In the genomic region with DNA sequence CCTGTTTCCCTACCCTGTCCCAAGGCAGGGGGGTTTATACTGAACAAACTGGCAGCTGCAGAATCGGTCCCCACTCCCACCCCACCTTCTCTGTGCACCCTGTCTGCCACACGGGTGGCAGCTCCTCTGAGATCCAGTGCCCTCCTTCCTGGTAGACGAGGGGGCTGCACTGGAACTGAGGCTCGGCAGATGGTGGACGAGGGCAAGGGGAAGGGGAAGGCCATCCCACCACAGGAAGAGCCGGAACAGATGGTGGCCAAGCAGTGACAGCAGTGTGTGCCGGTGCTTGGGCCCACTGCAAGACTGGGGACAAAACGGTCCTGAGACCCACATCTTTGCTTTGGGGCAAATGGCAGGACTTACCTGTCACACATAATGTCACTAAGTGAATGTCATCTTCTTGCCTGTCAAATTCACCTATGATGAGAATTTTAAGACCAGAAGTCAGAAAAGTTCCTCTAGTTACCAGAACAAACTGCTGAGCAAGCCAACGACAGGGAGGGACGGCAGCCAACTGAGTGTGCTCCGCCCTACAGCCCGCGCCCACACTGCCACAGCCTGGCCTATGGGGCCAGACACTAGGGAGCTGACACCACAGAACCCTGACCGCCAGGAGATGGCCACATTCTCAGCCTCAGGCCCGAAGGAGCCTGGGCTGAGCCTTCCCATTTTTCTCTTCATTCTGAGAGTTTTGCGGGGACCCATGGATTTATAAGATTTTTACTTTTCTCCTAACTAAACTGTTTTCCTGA, we compare ENCODE assay signal across 9 cellular contexts. TPM values are rescaled to one million over a fixed set of nuclear protein-coding genes. Genes with fewer than 3 reads are reported as not detected.
DNase-seq lines count a peak whose midpoint lies in the region; ATAC-seq, FAIRE-seq and TF ChIP-seq lines count a peak whose summit lies in the region.
"Had no signal": no experiment of that assay in that cellular context is flagged by ENCODE, and none has a peak within 500 bp of the region (broad histone marks: within the 10 kb centered on the region; RNA-seq: fewer than 3 reads in every experiment).

No MANE protein-coding gene starts in this region.

- H3K36me3 ChIP-seq in left lung (peaks cover 0 to 81% of the 10 kb centered on the region in 2 donors), testis (ENCODE audit: low read depth, missing control alignments) (no peaks in the 10 kb centered on the region)

- H3K27me3 ChIP-seq in left lung, result no peaks in the 10 kb centered on the region
- no peaks in the 10 kb centered on the region for H3K27me3 ChIP-seq in testis

- peak overlapping the region; percentile 37 to 40 for H3K27ac ChIP-seq in left lung
- H3K27ac ChIP-seq in testis, result peak overlapping the region; percentile 25 to 45

- ATAC-seq in left lung (peak; percentile 97), GM19328 (IDR thresholded peaks at IDR 0.05; ENCODE audit: unreplicated experiment) (no peak)
- no peak for ATAC-seq in stimulated activated naive CD8-positive, alpha-beta T cell treated with anti-CD3 and anti-CD28 coated beads, Interleukin-15, Interleukin-2, amounts not matched to agents 100 U/mL and 50 U/mL, for 24 hours

- TF ChIP-seq CTCF in chondrocyte (IDR thresholded peaks at IDR 0.05) (peak; percentile 26), left lung (IDR thresholded peaks at IDR 0.05) (no peak), testis (IDR thresholded peaks at IDR 0.05) (no peak)

- 48 to 54% methylated on average over 13 to 16 of the region's 16 CpGs for WGBS in testis, 2 donors

- H3K4me1 ChIP-seq in left lung, result peaks cover 6 to 7% of the 10 kb centered on the region in 2 donors
- peaks cover 9% of the 10 kb centered on the region for H3K4me1 ChIP-seq in testis

- H3K36me3 Mint-ChIP-seq in chondrocyte (ENCODE audit: low read depth), result peaks cover 29% of the 10 kb centered on the region

- H3K4me3 ChIP-seq in left lung (no peak overlapping the region), testis (no peak overlapping the region)

- H3K9me3 Mint-ChIP-seq in chondrocyte (ENCODE audit: low read depth), result no peaks in the 10 kb centered on the region

- H3K9me3 ChIP-seq in left lung (no peaks in the 10 kb centered on the region), testis (no peaks in the 10 kb centered on the region)

- no peak overlapping the region for H3K4me3 Mint-ChIP-seq in chondrocyte (ENCODE audit: unreplicated experiment)

- TF ChIP-seq POLR2A in testis (IDR thresholded peaks at IDR 0.05) (no peak), GM12891 (IDR thresholded peaks at IDR 0.05; ENCODE audit: low read depth, low read length) (no peak)

- peak overlapping the region; percentile 72 for H3K27ac Mint-ChIP-seq in chondrocyte (ENCODE audit: unreplicated experiment)

- no peaks in the 10 kb centered on the region for H3K27me3 Mint-ChIP-seq in chondrocyte (ENCODE audit: low read depth)

- peaks cover 10% of the 10 kb centered on the region for H3K4me1 Mint-ChIP-seq in chondrocyte (ENCODE audit: low read depth)

- intact Hi-C loops in left lung (cut with DNase I), result no loop called here
- intact Hi-C loops in testis (cut with DNase I; ENCODE audit: low total_unique reads), result no loop called here

- DNase-seq in Kasumi-1 (lab: John Stamatoyannopoulos, UW) (peak; percentile 15 to 29), chondrocyte (ENCODE audit: low spot score) (no peak), left lung (peak; percentile 83 to 86), testis (peak; percentile 90), GM12891 (ENCODE audit: insufficient read length, low spot score) (no peak)
- DNase-seq in stimulated activated CD4-positive, alpha-beta T cell treated with anti-CD3 and anti-CD28 coated beads, Interleukin-15, amount 100 ng/mL, for 24 hours, result no peak
- no peak for DNase-seq in stimulated activated naive CD8-positive, alpha-beta T cell treated with anti-CD3 and anti-CD28 coated beads, Interleukin-15, Interleukin-2, amounts not matched to agents 100 U/mL and 50 U/mL, for 24 hours
- DNase-seq: NCI-H774 had no signal

- no peak for FAIRE-seq in GM12891 (lab: Jason Lieb, UNC)

TF ChIP-seq in GM12891, 5 proteins besides CTCF, POLR2A, EP300 and RAD21:
- TF ChIP-seq POLR2AphosphoS5 (IDR thresholded peaks at IDR 0.05; ENCODE audit: low read depth, low read length) (no peak), TAF1 (IDR thresholded peaks at IDR 0.05; ENCODE audit: low read depth, low read length) (no peak), PAX5 (IDR thresholded peaks at IDR 0.05; ENCODE audit: insufficient read depth, low read length, severe bottlenecking) (no peak), POU2F2 (IDR thresholded peaks at IDR 0.05; ENCODE audit: low read depth, low read length) (no peak), SPI1 (IDR thresholded peaks at IDR 0.05; ENCODE audit: low read depth, low read length) (no peak)

RNA-seq across cellular contexts. Expression of gene NTAN1, which starts 14.4 kb away (rescaled TPM):
- total RNA-seq in chondrocyte, result 47.4 to 50.3 TPM (median 49.3 TPM) in 3 replicates
- total RNA-seq in left lung, result 10 to 100 TPM; 33.6 to 38.1 TPM
- 10 to 100 TPM; 46.1 to 52.8 TPM for total RNA-seq in testis
- 65.9 TPM for polyA plus RNA-seq in testis (ENCODE audit: insufficient read depth, low read depth, low replicate concordance)
- polyA plus RNA-seq in GM12891 (2012; ENCODE audit: low read depth, missing spikeins), result 26.7 TPM

RNA-seq across cellular contexts. Expression of gene RRN3, which starts 52.6 kb away (rescaled TPM):
- total RNA-seq in chondrocyte (24.4 to 25.8 TPM (median 25.1 TPM) in 3 replicates), left lung (10 to 100 TPM; 21.7 to 26.0 TPM), testis (10 to 100 TPM; 44.3 to 50.1 TPM)
- 31.0 TPM for polyA plus RNA-seq in testis (ENCODE audit: insufficient read depth, low read depth, low replicate concordance)
- 21.0 TPM for polyA plus RNA-seq in GM12891 (2012; ENCODE audit: low read depth, missing spikeins)

Comparison
In these comparisons a context has a peak if more than half of its experiments do, and no peak if none do; other contexts are left out.
1. DNase-seq: peak in Kasumi-1 (2 of 2), left lung (2 of 2) and testis (single experiment); none in chondrocyte (single experiment), GM12891 (single experiment), stimulated activated CD4-positive, alpha-beta T cell treated with anti-CD3 and anti-CD28 coated beads, Interleukin-15, amount 100 ng/mL, for 24 hours (single experiment) and stimulated activated naive CD8-positive, alpha-beta T cell treated with anti-CD3 and anti-CD28 coated beads, Interleukin-15, Interleukin-2, amounts not matched to agents 100 U/mL and 50 U/mL, for 24 hours (single experiment).